ENCODE assay signal across 20 cellular contexts in genomic region chr1:2396476-2396875, GRCh38.
"Had no signal": no experiment of that assay in that cellular context is flagged by ENCODE, and none has a peak within 500 bp of the region (broad histone marks: within the 10 kb centered on the region; RNA-seq: fewer than 3 reads in every experiment).

No MANE protein-coding gene starts in this region.

- DNase-seq: activated CD4-positive, alpha-beta T cell treated with anti-CD3 and anti-CD28 coated beads, Interleukin-2, amount 10 ng/mL, durations not matched to agents 7 days and 5 days; activated CD4-positive, CD25-positive, alpha-beta regulatory T cell treated with anti-CD3 and anti-CD28 coated beads, Interleukin-2, amount 50 U/mL, for 72 hours; activated naive CD4-positive, alpha-beta T cell treated with Interleukin-2 at 50 U/mL for 16 hours; activated T-cell treated with anti-CD3 and anti-CD28 coated beads, Interleukin-2, amount 50 U/mL, for 4 hours; cerebellar nuclear complex; endodermal cell; foreskin keratinocyte; immature natural killer cell; lower lobe of right lung; naive thymus-derived CD4-positive, alpha-beta T cell; retina; spleen; stimulated activated CD4-positive, alpha-beta T cell treated with anti-CD3 and anti-CD28 coated beads, Interleukin-4, amount 100 ng/mL, for 1 hour; stimulated activated naive CD4-positive, alpha-beta T cell treated with Interleukin-2 at 50 U/mL for 16 hours; thyroid gland had no signal

- H3K27ac Mint-ChIP-seq: activated CD4-positive, alpha-beta T cell treated with anti-CD3 and anti-CD28 coated beads, Interleukin-2, amount 10 ng/mL, durations not matched to agents 7 days and 5 days; activated T-helper 2 cell treated with anti-CD3 and anti-CD28 coated beads, Interferon-gamma antibody, Interleukin-2, Interleukin-4, amounts not matched to agents 10 μg/mL and 5 μg/mL and 100 μg/mL, durations not matched to agents 14 hours and 24 hours and 36 hours; endodermal cell; T-helper 2 cell treated with Interferon-gamma antibody and Interleukin-4, amounts not matched to agents 5 μg/mL and 100 μg/mL, for 36 hours had no signal

- H3K27me3 Mint-ChIP-seq: activated CD4-positive, alpha-beta T cell treated with anti-CD3 and anti-CD28 coated beads, Interleukin-2, amount 10 ng/mL, durations not matched to agents 7 days and 5 days; naive thymus-derived CD4-positive, alpha-beta T cell had no signal

- H3K27ac ChIP-seq: coronary artery, foreskin keratinocyte, hepatocyte, lower lobe of right lung, spleen, thyroid gland had no signal

- ATAC-seq: activated T-cell treated with anti-CD3 and anti-CD28 coated beads, Interleukin-2, amount 50 U/mL, for 4 hours; foreskin keratinocyte; left lobe of liver; lower lobe of right lung; naive thymus-derived CD4-positive, alpha-beta T cell had no signal

- H3K4me3 Mint-ChIP-seq: activated CD4-positive, alpha-beta T cell treated with anti-CD3 and anti-CD28 coated beads, Interleukin-2, amount 10 ng/mL, durations not matched to agents 7 days and 5 days; activated T-cell treated with anti-CD3 and anti-CD28 coated beads, Interleukin-2, amount 50 U/mL, for 4 hours; endodermal cell; immature natural killer cell; T-helper 2 cell treated with Interferon-gamma antibody and Interleukin-4, amounts not matched to agents 5 μg/mL and 100 μg/mL, for 36 hours had no signal

- H3K9me3 Mint-ChIP-seq: activated CD4-positive, alpha-beta T cell treated with anti-CD3 and anti-CD28 coated beads, Interleukin-2, amount 10 ng/mL, durations not matched to agents 7 days and 5 days; activated T-cell treated with anti-CD3 and anti-CD28 coated beads, Interleukin-2, amount 50 U/mL, for 4 hours; activated T-helper 2 cell treated with anti-CD3 and anti-CD28 coated beads, Interferon-gamma antibody, Interleukin-2, Interleukin-4, amounts not matched to agents 10 μg/mL and 5 μg/mL and 100 μg/mL, durations not matched to agents 14 hours and 24 hours and 36 hours; endodermal cell; immature natural killer cell; naive thymus-derived CD4-positive, alpha-beta T cell; T-helper 2 cell treated with Interferon-gamma antibody and Interleukin-4, amounts not matched to agents 5 μg/mL and 100 μg/mL, for 36 hours had no signal
